Comparison of ENCODE assay signal across 14 cellular contexts in the genomic region with DNA sequence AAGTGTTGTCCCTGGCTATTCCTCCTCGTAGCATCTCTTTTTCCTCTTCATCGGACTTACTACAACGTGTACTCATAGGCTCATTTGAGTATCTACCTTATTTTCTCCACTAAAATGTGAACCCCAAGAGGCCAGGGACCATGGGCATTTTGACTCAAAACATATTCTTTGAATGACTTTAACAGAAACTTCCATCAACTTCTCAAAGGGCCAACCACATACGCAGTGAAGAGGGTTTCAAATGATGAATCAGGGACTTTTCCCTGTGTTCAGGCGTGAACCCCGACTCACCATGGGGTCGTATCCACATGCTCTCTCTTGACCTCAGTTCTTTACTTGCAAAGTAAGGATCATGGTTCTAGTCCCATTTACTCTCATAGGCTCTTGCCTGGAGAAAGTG. TPM values are rescaled to one million over a fixed set of nuclear protein-coding genes. Genes with fewer than 3 reads are reported as not detected.
DNase-seq lines count a peak whose midpoint lies in the region; ATAC-seq and TF ChIP-seq lines count a peak whose summit lies in the region.
"Had no signal": no experiment of that assay in that cellular context is flagged by ENCODE, and none has a peak within 500 bp of the region (broad histone marks: within the 10 kb centered on the region; RNA-seq: fewer than 3 reads in every experiment).

No MANE protein-coding gene starts in this region.

- H3K27ac ChIP-seq in trophoblast cell (ENCODE audit: low read depth, low read length) (no peak overlapping the region), gastroesophageal sphincter (no peak overlapping the region), colonic mucosa (no peak overlapping the region)
- H3K27ac ChIP-seq: thoracic aorta had no signal

- no peak overlapping the region for H4K12ac ChIP-seq in trophoblast cell (ENCODE audit: low read depth, low read length)

- H2AK5ac ChIP-seq in trophoblast cell (ENCODE audit: low read length) = no peak overlapping the region

- no peak overlapping the region for H3K23ac ChIP-seq in trophoblast cell (ENCODE audit: low read length)

- no peak for TF ChIP-seq EP300 in gastroesophageal sphincter (IDR thresholded peaks at IDR 0.05)

- TF ChIP-seq CTCF in gastroesophageal sphincter (IDR thresholded peaks at IDR 0.05) = no peak
- no peak for TF ChIP-seq CTCF in colonic mucosa (IDR thresholded peaks at IDR 0.05)

- no peak for TF ChIP-seq POLR2A in gastroesophageal sphincter (IDR thresholded peaks at IDR 0.05)

- ATAC-seq in GM21529 (IDR thresholded peaks at IDR 0.05; ENCODE audit: unreplicated experiment) (peak; percentile 62), HG03442 (IDR thresholded peaks at IDR 0.05; ENCODE audit: unreplicated experiment) (peak; percentile 58), gastroesophageal sphincter (no peak)

- no peak overlapping the region for H3K4me2 ChIP-seq in trophoblast cell (ENCODE audit: low read length)

- H3K79me1 ChIP-seq in trophoblast cell (ENCODE audit: low read length) = no peaks in the 10 kb centered on the region

- WGBS in trophoblast cell (ENCODE audit: extremely low coverage, insufficient coverage, insufficient read length) = no CpG with 5 or more reads among the region's 7 CpGs
- WGBS in gastroesophageal sphincter (ENCODE audit: low coverage in 1 of 2), 2 donors = 88 to 95% methylated on average over 3 to 7 of the region's 7 CpGs

- no peak overlapping the region for H2BK5ac ChIP-seq in trophoblast cell (ENCODE audit: low read depth, low read length, poor library complexity)

- H3K9me3 ChIP-seq in trophoblast cell (ENCODE audit: insufficient read depth, low read depth, low read length) (no peaks in the 10 kb centered on the region), gastroesophageal sphincter (no peaks in the 10 kb centered on the region), colonic mucosa (no peaks in the 10 kb centered on the region)
- H3K9me3 ChIP-seq: thoracic aorta had no signal

- H3K9ac ChIP-seq in trophoblast cell (ENCODE audit: low read length) = no peak overlapping the region
- H3K9ac ChIP-seq in colonic mucosa (ENCODE audit: low read depth in 2 of 2, low read length in 2 of 2) = no peak overlapping the region

- H3K4me3 ChIP-seq in trophoblast cell (ENCODE audit: low read depth, low read length) = no peak overlapping the region
- H3K4me3 ChIP-seq in gastroesophageal sphincter = no peak overlapping the region
- H3K4me3 ChIP-seq in colonic mucosa = no peak overlapping the region
- H3K4me3 ChIP-seq: thoracic aorta had no signal

- H3K79me2 ChIP-seq in trophoblast cell (ENCODE audit: control insufficient read depth, insufficient read depth, low read length, poor library complexity) = no peaks in the 10 kb centered on the region

- no peak overlapping the region for H4K91ac ChIP-seq in trophoblast cell (ENCODE audit: low read depth, low read length)

- H4K8ac ChIP-seq in trophoblast cell (ENCODE audit: low read depth, low read length) = no peak overlapping the region

- H2AFZ ChIP-seq in trophoblast cell (ENCODE audit: insufficient read depth, low read length, poor library complexity) = no peak overlapping the region

- H3K36me3 ChIP-seq in trophoblast cell (ENCODE audit: control insufficient read depth in 1 of 2, insufficient read depth in 2 of 2, low read length in 2 of 2) (no peaks in the 10 kb centered on the region), gastroesophageal sphincter (no peaks in the 10 kb centered on the region), colonic mucosa (no peaks in the 10 kb centered on the region)
- H3K36me3 ChIP-seq: thoracic aorta had no signal

- H3K14ac ChIP-seq in trophoblast cell (ENCODE audit: low read length) = no peak overlapping the region

- no peak overlapping the region for H2BK12ac ChIP-seq in trophoblast cell (ENCODE audit: low read length)

- H3K27me3 ChIP-seq in trophoblast cell (ENCODE audit: insufficient read depth, low read length) (no peaks in the 10 kb centered on the region), gastroesophageal sphincter (no peaks in the 10 kb centered on the region), colonic mucosa (no peaks in the 10 kb centered on the region)

- peak; percentile 55 for DNase-seq in stimulated activated CD4-positive, alpha-beta T cell treated with anti-CD3 and anti-CD28 coated beads, Interleukin-15, amount 100 ng/mL, for 24 hours
- no peak for DNase-seq in stimulated activated CD4-positive, alpha-beta T cell treated with anti-CD3 and anti-CD28 coated beads, Interleukin-12 subunit alpha, Interleukin-12 subunit beta, amount 100 ng/mL, for 4 hours
- DNase-seq in trophoblast cell = no peak
- DNase-seq in colonic mucosa = no peak
- no peak for DNase-seq in amygdala (lab: John Stamatoyannopoulos, UW)
- DNase-seq: AML-193, EL, NCI-H2227 treated with DMSO at 0.1 percent for 48 hours, RPMI8226, T-helper 9 cell had no signal

- H2BK120ac ChIP-seq in trophoblast cell (ENCODE audit: insufficient read depth, low read length, poor library complexity) = no peak overlapping the region

- H3K4me1 ChIP-seq in trophoblast cell (ENCODE audit: control insufficient read depth in 1 of 2, insufficient read depth in 2 of 2, low read length in 2 of 2) (no peaks in the 10 kb centered on the region), gastroesophageal sphincter (no peaks in the 10 kb centered on the region), colonic mucosa (no peaks in the 10 kb centered on the region)

- no peak overlapping the region for H3K4ac ChIP-seq in trophoblast cell (ENCODE audit: low read depth, low read length)

- intact Hi-C loops in colonic mucosa (cut with DNase I) = no loop called here

- H3K18ac ChIP-seq in trophoblast cell (ENCODE audit: low read length) = no peak overlapping the region

RNA-seq across cellular contexts. Expression of gene GPR137B, which starts 20.2 kb away (rescaled TPM):
- 7.9 and 8.0 TPM in 2 replicates for polyA plus RNA-seq in trophoblast cell (2013)
- total RNA-seq in gastroesophageal sphincter (10 to 100 TPM; 11.4 to 17.7 (median 14.1) TPM), colonic mucosa (1 to 10 TPM; 4.5 to 7.7 TPM)

RNA-seq across cellular contexts. Expression of gene NID1, which starts 57.3 kb away (rescaled TPM):
- 19.5 and 21.5 TPM in 2 replicates for polyA plus RNA-seq in trophoblast cell (2013)
- total RNA-seq in gastroesophageal sphincter (100 to 1,000 TPM; 139 to 322 (median 244) TPM), colonic mucosa (10 to 100 TPM in 1 of 2 donors, 1 to 10 TPM in 1; 8.8 to 25.5 TPM)

Comparison
In these comparisons a context has a peak if more than half of its experiments do, and no peak if none do; other contexts are left out.
1. RNA of gene NID1, which starts 57.3 kb away (total RNA-seq): 139 to 322 TPM in gastroesophageal sphincter; 8.8 to 25.5 TPM in colonic mucosa; every median in the first group is over 4 times any median in the second.